9 cellular contexts compared by ENCODE assay signal in the genomic region with DNA sequence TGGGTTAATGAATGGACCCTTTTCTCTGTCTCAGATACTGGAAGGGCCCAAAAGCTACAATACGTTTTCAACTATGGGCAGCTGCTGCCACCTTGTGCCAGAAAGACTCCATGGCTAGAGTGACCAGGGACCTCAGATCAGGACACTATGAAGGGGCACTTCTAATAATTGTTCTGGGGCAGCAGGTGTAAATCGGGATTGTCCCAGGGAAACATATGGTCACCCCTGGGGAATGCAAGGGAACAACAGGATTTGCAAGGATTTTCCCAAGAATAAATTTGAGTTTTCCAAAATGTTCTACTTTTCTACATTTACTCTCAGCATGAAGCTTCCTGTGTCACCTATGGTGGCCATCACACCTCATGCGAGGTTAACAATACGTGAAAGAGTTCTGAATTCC. TPM values are rescaled to one million over a fixed set of nuclear protein-coding genes. Genes with fewer than 3 reads are reported as not detected.
DNase-seq lines count a peak whose midpoint lies in the region; ATAC-seq and TF ChIP-seq lines count a peak whose summit lies in the region.
"Had no signal": no experiment of that assay in that cellular context is flagged by ENCODE, and none has a peak within 500 bp of the region (broad histone marks: within the 10 kb centered on the region; RNA-seq: fewer than 3 reads in every experiment).

No MANE protein-coding gene starts in this region.

- no peak overlapping the region for H2BK20ac ChIP-seq in IMR-90 (ENCODE audit: low read depth, low read length)

- H3K56ac ChIP-seq in IMR-90 (ENCODE audit: extremely low read depth, insufficient read depth, low read length) = no peak overlapping the region

- no peak overlapping the region for H3K23ac ChIP-seq in IMR-90 (ENCODE audit: low read depth, low read length)

- no peaks in the 10 kb centered on the region for H3K79me1 ChIP-seq in IMR-90 (ENCODE audit: low read depth in 1 of 2, low read length in 2 of 2)

- H3K9ac ChIP-seq in IMR-90 (ENCODE audit: low read depth, low read length) = no peak overlapping the region

- no TSS peak for BruUV-seq in IMR-90 (replicated peaks; lab: Mats Ljungman, UMichigan)

- no peak overlapping the region for H4K91ac ChIP-seq in IMR-90 (ENCODE audit: insufficient read depth, low read depth, low read length)

- H3K4me1 ChIP-seq in IMR-90 (ENCODE audit: control insufficient read depth, insufficient read depth, low read length) = no peaks in the 10 kb centered on the region
- H3K4me1 ChIP-seq in Peyer's patch = no peaks in the 10 kb centered on the region

- H3K27me3 ChIP-seq in IMR-90 (ENCODE audit: control insufficient read depth, insufficient read depth, low read length) (peaks cover 37% of the 10 kb centered on the region), Peyer's patch (no peaks in the 10 kb centered on the region)

- in situ Hi-C loops in IMR-90 (cut with MboI; ENCODE audit: low sequenced_read_pairs) = no loop called here

- H3K4me1 Mint-ChIP-seq in activated T-cell treated with anti-CD3 and anti-CD28 coated beads, Interleukin-2, amount 50 U/mL, for 72 hours (ENCODE audit: low read depth) = peaks cover 6% of the 10 kb centered on the region

- TF ChIP-seq CTCF in GM10266 (IDR thresholded peaks at IDR 0.05; ENCODE audit: control insufficient read depth, insufficient read depth, low read depth, missing control alignments) (peak; percentile 91), IMR-90 (conservative IDR thresholded peaks at IDR 0.05; ENCODE audit: low read depth, low read length) (peak; percentile 65), Peyer's patch (IDR thresholded peaks at IDR 0.05) (peak in 5 of 6 experiments; percentile 41 to 87 (median 86)), fibroblast of pulmonary artery (IDR thresholded peaks at IDR 0.05; ENCODE audit: low read length, missing control alignments) (peak; percentile 78)

- peak; percentile 72 for TF ChIP-seq RAD21 in IMR-90 (IDR thresholded peaks at IDR 0.05; ENCODE audit: low read length)

- H3K4me3 ChIP-seq in IMR-90 (ENCODE audit: insufficient read depth, low read depth, low read length) (no peak overlapping the region), Peyer's patch (no peak overlapping the region), fibroblast of pulmonary artery (replicated peaks; ENCODE audit: low read depth, low read length) (no peak overlapping the region)

- H2BK5ac ChIP-seq in IMR-90 (ENCODE audit: low read depth, low read length, poor library complexity, severe bottlenecking) = no peak overlapping the region

- H2AK5ac ChIP-seq in IMR-90 (ENCODE audit: low read depth, low read length) = no peak overlapping the region

- ATAC-seq in IMR-90 (ENCODE audit: low read depth) (peak; percentile 82), GM18517 (IDR thresholded peaks at IDR 0.05; ENCODE audit: unreplicated experiment) (no peak)
- peak; percentile 71 to 75 for ATAC-seq in activated T-cell treated with anti-CD3 and anti-CD28 coated beads, Interleukin-2, amount 50 U/mL, for 72 hours (replicated peaks in 1 of 2)

- no peak overlapping the region for H3K4ac ChIP-seq in IMR-90 (ENCODE audit: low read depth, low read length)

- peak; percentile 65 for DNase-seq in GM10266 (ENCODE audit: extremely low spot score)
- peak; percentile 22 for DNase-seq in IMR-90
- DNase-seq in Peyer's patch = peak in 2 of 3 donors; percentile 52 to 90
- DNase-seq in activated T-cell treated with anti-CD3 and anti-CD28 coated beads, Interleukin-2, amount 50 U/mL, for 72 hours = peak; percentile 60 to 64
- peak; percentile 59 for DNase-seq in fibroblast of pulmonary artery (ENCODE audit: low read depth)
- peak in 43 of 56 donors; percentile 2 to 74 (median 25) for DNase-seq in nucleus accumbens (lab: John Stamatoyannopoulos, UW)
- peak; percentile 60 for DNase-seq in ureter (ENCODE audit: low spot score)

- H3K27me3 Mint-ChIP-seq in activated T-cell treated with anti-CD3 and anti-CD28 coated beads, Interleukin-2, amount 50 U/mL, for 72 hours (ENCODE audit: low read depth) = peaks cover 21% of the 10 kb centered on the region

- dilution Hi-C loops in IMR-90 (cut with HindIII; ENCODE audit: low sequenced_read_pairs, unreplicated experiment) = no loop called here

- no peak overlapping the region for H4K8ac ChIP-seq in IMR-90 (ENCODE audit: low read depth in 2 of 2, low read length in 2 of 2)

- H2BK120ac ChIP-seq in IMR-90 (ENCODE audit: low read depth, low read length) = no peak overlapping the region

- H2AFZ ChIP-seq in IMR-90 (replicated peaks; ENCODE audit: low read length, poor library complexity) = no peak overlapping the region

- H3K36me3 ChIP-seq in IMR-90 (ENCODE audit: control insufficient read depth, insufficient read depth, low read length) (no peaks in the 10 kb centered on the region), Peyer's patch (no peaks in the 10 kb centered on the region)

- no peak overlapping the region for H3K27ac Mint-ChIP-seq in activated T-cell treated with anti-CD3 and anti-CD28 coated beads, Interleukin-2, amount 50 U/mL, for 72 hours
- H3K27ac Mint-ChIP-seq: dendritic cell treated with granulocyte-macrophage colony-stimulating factor and Interleukin-4, amounts not matched to agents 40 ng/mL and 50 ng/mL, for 4 days had no signal

- no peak overlapping the region for H3K14ac ChIP-seq in IMR-90 (replicated peaks; ENCODE audit: low read depth, low read length)

- no peak overlapping the region for H3K27ac ChIP-seq in IMR-90 (ENCODE audit: insufficient read depth, low read length)
- no peak overlapping the region for H3K27ac ChIP-seq in Peyer's patch

- no peak overlapping the region for H3K4me3 Mint-ChIP-seq in activated T-cell treated with anti-CD3 and anti-CD28 coated beads, Interleukin-2, amount 50 U/mL, for 72 hours
- H3K4me3 Mint-ChIP-seq: dendritic cell treated with granulocyte-macrophage colony-stimulating factor and Interleukin-4, amounts not matched to agents 40 ng/mL and 50 ng/mL, for 4 days had no signal

- no peaks in the 10 kb centered on the region for H4K20me1 ChIP-seq in IMR-90 (ENCODE audit: insufficient read depth, low read length)

- H3K4me2 ChIP-seq in IMR-90 (ENCODE audit: low read depth, low read length) = no peak overlapping the region

- POLR2A ChIA-PET in IMR-90 (lab: Charles Lee; ENCODE audit: unreplicated experiment) = no interaction called here

- H3K9me3 ChIP-seq in IMR-90 (ENCODE audit: control insufficient read depth, insufficient read depth, low read length) = no peaks in the 10 kb centered on the region
- no peaks in the 10 kb centered on the region for H3K9me3 ChIP-seq in Peyer's patch

- H3K9me3 Mint-ChIP-seq in activated T-cell treated with anti-CD3 and anti-CD28 coated beads, Interleukin-2, amount 50 U/mL, for 72 hours = no peaks in the 10 kb centered on the region
- H3K9me3 Mint-ChIP-seq: dendritic cell treated with granulocyte-macrophage colony-stimulating factor and Interleukin-4, amounts not matched to agents 40 ng/mL and 50 ng/mL, for 4 days had no signal

- no peak overlapping the region for H3K18ac ChIP-seq in IMR-90 (ENCODE audit: low read depth, low read length)

- H3K9me1 ChIP-seq in IMR-90 (ENCODE audit: insufficient read depth, low read length) = no peaks in the 10 kb centered on the region

- TF ChIP-seq POLR2A in IMR-90 (IDR thresholded peaks at IDR 0.05; ENCODE audit: low read depth, low read length) (no peak), Peyer's patch (IDR thresholded peaks at IDR 0.05) (no peak)

- CTCF ChIA-PET in IMR-90 (lab: Yijun Ruan, JAX) = interaction anchor here (0.7 to 4.2 kb wide), 17 partner anchors 9 to 517 kb away, joined by 3 to 13 read pairs (median 3); a partner anchor contains a TSS

- H2AK9ac ChIP-seq in IMR-90 (replicated peaks; ENCODE audit: low read depth, low read length, poor library complexity) = no peak overlapping the region

- intact Hi-C loops in IMR-90 (cut with micrococcal nuclease) = loop anchor here (5.0 to 10.0 kb wide), 4 partner anchors 247 to 507 kb away; a partner anchor contains a TSS

- WGBS in IMR-90 (ENCODE audit: extremely low coverage in 2 of 2, insufficient read length in 1 of 2), 2 experiments = no CpG with 5 or more reads among the region's 4 CpGs

- no peak overlapping the region for H2BK15ac ChIP-seq in IMR-90 (ENCODE audit: low read depth, low read length)

- no peaks in the 10 kb centered on the region for H3K36me3 Mint-ChIP-seq in activated T-cell treated with anti-CD3 and anti-CD28 coated beads, Interleukin-2, amount 50 U/mL, for 72 hours (ENCODE audit: insufficient read depth in 2 of 2)

- no peak overlapping the region for H4K5ac ChIP-seq in IMR-90 (ENCODE audit: low read depth, low read length)

TF ChIP-seq in IMR-90, 13 proteins besides CTCF, POLR2A, EP300 and RAD21:
- TF ChIP-seq NFE2L2 (IDR thresholded peaks at IDR 0.05; ENCODE audit: low read depth, low read length) (no peak), SMC3 (IDR thresholded peaks at IDR 0.05; ENCODE audit: low read depth, low read length) (peak; percentile 57), MXI1 (IDR thresholded peaks at IDR 0.05; ENCODE audit: borderline replicate concordance, low read depth, low read length) (no peak)

RNA-seq across cellular contexts. Expression of a gene that starts 12.0 kb away (rescaled TPM):
- total RNA-seq in IMR-90 (2012; rRNA removed) (not detected in 2 replicates), Peyer's patch (1 to 10 TPM in 1 of 4 donors, under 1 TPM in 2, not detected in 1; 0.85 to 1.5 (median 0.88) TPM), ureter (not detected)
- polyA plus RNA-seq in IMR-90 (2012; rRNA removed) = not detected in 2 replicates
- not detected in 2 replicates for polyA plus RNA-seq in IMR-90 (2012; cell fraction: cytosol; rRNA removed)
- polyA plus RNA-seq in IMR-90 (2012; cell fraction: nucleus; rRNA removed; ENCODE audit: low replicate concordance) = 0.05 TPM in 1 of 2 replicates, not detected in the other
- not detected for total RNA-seq in activated T-cell treated with anti-CD3 and anti-CD28 coated beads, Interleukin-2, amount 50 U/mL, for 72 hours

RNA-seq across cellular contexts. Expression of a gene that starts 36.0 kb away (rescaled TPM):
- not detected in 2 replicates for total RNA-seq in IMR-90 (2012; rRNA removed)
- polyA plus RNA-seq in IMR-90 (2012; rRNA removed) = not detected in 2 replicates
- polyA plus RNA-seq in IMR-90 (2012; cell fraction: cytosol; rRNA removed) = not detected in 2 replicates
- not detected in 2 replicates for polyA plus RNA-seq in IMR-90 (2012; cell fraction: nucleus; rRNA removed; ENCODE audit: low replicate concordance)
- 1,000 to 10,000 TPM in 3 of 4 donors, 100 to 1,000 TPM in 1; 588 to 3,176 (median 2,192) TPM for total RNA-seq in Peyer's patch
- under 1 TPM in 1 of 2 donors, not detected in 1; 0.12 TPM for total RNA-seq in activated T-cell treated with anti-CD3 and anti-CD28 coated beads, Interleukin-2, amount 50 U/mL, for 72 hours
- 670 TPM for total RNA-seq in ureter

RNA-seq across cellular contexts. Expression of a gene that starts 50.3 kb away (rescaled TPM):
- under 0.01 TPM in 1 of 2 replicates, not detected in the other for total RNA-seq in IMR-90 (2012; rRNA removed)
- polyA plus RNA-seq in IMR-90 (2012; rRNA removed) = 0.03 TPM in 1 of 2 replicates, not detected in the other
- 0.01 TPM in 1 of 2 replicates, not detected in the other for polyA plus RNA-seq in IMR-90 (2012; cell fraction: cytosol; rRNA removed)
- 0.01 and 0.03 TPM in 2 replicates for polyA plus RNA-seq in IMR-90 (2012; cell fraction: nucleus; rRNA removed; ENCODE audit: low replicate concordance)
- 10 to 100 TPM in 3 of 4 donors, 1 to 10 TPM in 1; 4.1 to 72.3 (median 56.7) TPM for total RNA-seq in Peyer's patch
- under 1 TPM; 0.12 to 0.21 TPM for total RNA-seq in activated T-cell treated with anti-CD3 and anti-CD28 coated beads, Interleukin-2, amount 50 U/mL, for 72 hours
- total RNA-seq in ureter = 45.7 TPM

Comparison
In these comparisons a context has a peak if more than half of its experiments do, and no peak if none do; other contexts are left out.
1. RNA of a gene that starts 36.0 kb away (total RNA-seq): 588 to 3,176 TPM in Peyer's patch and 670 TPM in ureter (single experiment); 0.12 TPM in activated T-cell treated with anti-CD3 and anti-CD28 coated beads, Interleukin-2, amount 50 U/mL, for 72 hours and not detected in IMR-90; every median in the first group is over 100 times any median in the second.
2. Peak in every context shown above with its lines, with median percentiles within 50 percentile points of each other: DNase-seq and CTCF ChIP-seq.